In genomic region chr20:43824699-43825402, GRCh38 we compare ENCODE assay signal across 8 cellular contexts.
DNase-seq lines count a peak whose midpoint lies in the region; ATAC-seq and TF ChIP-seq lines count a peak whose summit lies in the region.
"Had no signal": no experiment of that assay in that cellular context is flagged by ENCODE, and none has a peak within 500 bp of the region (broad histone marks: within the 10 kb centered on the region; RNA-seq: fewer than 3 reads in every experiment).

No MANE protein-coding gene starts in this region.

- H3K4me3 ChIP-seq in neuronal stem cell (ENCODE audit: low read length in 2 of 2): no peak overlapping the region

- no peak overlapping the region for H3K14ac ChIP-seq in neuronal stem cell (ENCODE audit: low read length)

- H2AK5ac ChIP-seq in neuronal stem cell (ENCODE audit: low read depth, low read length): no peak overlapping the region

- H2BK120ac ChIP-seq in neuronal stem cell (ENCODE audit: low read depth, low read length): no peak overlapping the region

- no peak overlapping the region for H3K4ac ChIP-seq in neuronal stem cell (ENCODE audit: low read length)

- no peak overlapping the region for H3K23ac ChIP-seq in neuronal stem cell (ENCODE audit: low read depth, low read length, poor library complexity)

- H2BK12ac ChIP-seq in neuronal stem cell (ENCODE audit: low read length): no peak overlapping the region

- H3K36me3 Mint-ChIP-seq in mesothelial cell of epicardium: no peaks in the 10 kb centered on the region
- H3K36me3 Mint-ChIP-seq in activated T-cell treated with anti-CD3 and anti-CD28 coated beads, Interleukin-2, amount 50 U/mL, for 4 hours (ENCODE audit: insufficient read depth): no peaks in the 10 kb centered on the region

- no peak overlapping the region for H3K9ac ChIP-seq in neuronal stem cell (ENCODE audit: low read depth, low read length, poor library complexity)

- peak; percentile 65 for DNase-seq in NCI-H1105 treated with DMSO at 0.1 percent for 48 hours (lab: John Stamatoyannopoulos, UW)
- peak; percentile 44 for DNase-seq in dermis blood vessel endothelial cell
- DNase-seq in neuronal stem cell (ENCODE audit: low spot score): peak; percentile 57
- DNase-seq in mesothelial cell of epicardium (ENCODE audit: low spot score in 2 of 2, unreplicated experiment in 2 of 2): no peak
- DNase-seq in activated T-cell treated with anti-CD3 and anti-CD28 coated beads, Interleukin-2, amount 50 U/mL, for 4 hours: no peak
- DNase-seq: kidney glomerular epithelial cell had no signal

- H3K4me3 Mint-ChIP-seq in mesothelial cell of epicardium: no peak overlapping the region
- H3K4me3 Mint-ChIP-seq in activated T-cell treated with anti-CD3 and anti-CD28 coated beads, Interleukin-2, amount 50 U/mL, for 4 hours: no peak overlapping the region

- peaks cover 48% of the 10 kb centered on the region for H3K27me3 Mint-ChIP-seq in mesothelial cell of epicardium (ENCODE audit: low read depth)
- peaks cover 4% of the 10 kb centered on the region for H3K27me3 Mint-ChIP-seq in activated T-cell treated with anti-CD3 and anti-CD28 coated beads, Interleukin-2, amount 50 U/mL, for 4 hours (ENCODE audit: low read depth)

- no peak overlapping the region for H4K8ac ChIP-seq in neuronal stem cell (ENCODE audit: low read depth, low read length)

- H3K36me3 ChIP-seq in neuronal stem cell (replicated peaks in 1 of 2; ENCODE audit: control insufficient read depth in 2 of 2, insufficient read depth in 2 of 2, low read length in 2 of 2): no peaks in the 10 kb centered on the region

- no CpG with 5 or more reads among the region's 6 CpGs for WGBS in neuronal stem cell (ENCODE audit: extremely low coverage in 2 of 2, insufficient read length in 2 of 2, insufficient replicate concordance in 1 of 2), 2 donors

- H3K27me3 ChIP-seq in neuronal stem cell (ENCODE audit: control insufficient read depth in 3 of 3, insufficient read depth in 3 of 3, low read depth in 1 of 3, low read length in 3 of 3): no peaks in the 10 kb centered on the region

- no peak overlapping the region for H2BK5ac ChIP-seq in neuronal stem cell (ENCODE audit: low read length)

- no peaks in the 10 kb centered on the region for H3K4me1 Mint-ChIP-seq in mesothelial cell of epicardium
- H3K4me1 Mint-ChIP-seq in activated T-cell treated with anti-CD3 and anti-CD28 coated beads, Interleukin-2, amount 50 U/mL, for 4 hours (ENCODE audit: low read depth): peaks cover 11% of the 10 kb centered on the region

- peak; percentile 70 for ATAC-seq in GM19025 (IDR thresholded peaks at IDR 0.05; ENCODE audit: low read depth, unreplicated experiment)
- no peak for ATAC-seq in activated T-cell treated with anti-CD3 and anti-CD28 coated beads, Interleukin-2, amount 50 U/mL, for 4 hours
- ATAC-seq in GM21723 (IDR thresholded peaks at IDR 0.05; ENCODE audit: unreplicated experiment): no peak

- H3K18ac ChIP-seq in neuronal stem cell (ENCODE audit: low read length): no peak overlapping the region

- H2BK15ac ChIP-seq in neuronal stem cell (ENCODE audit: low read length): no peak overlapping the region

- TF ChIP-seq CTCF in mesothelial cell of epicardium (IDR thresholded peaks at IDR 0.05; ENCODE audit: unreplicated experiment): no peak

- no peaks in the 10 kb centered on the region for H3K79me1 ChIP-seq in neuronal stem cell (ENCODE audit: low read depth, low read length)

- H3K4me2 ChIP-seq in neuronal stem cell (ENCODE audit: insufficient read depth, low read length, poor library complexity, severe bottlenecking): no peak overlapping the region

- no peak overlapping the region for H3K27ac ChIP-seq in neuronal stem cell (replicated peaks; ENCODE audit: low read length)

- peaks cover 0 to 4% of the 10 kb centered on the region in 2 donors for H3K4me1 ChIP-seq in neuronal stem cell (ENCODE audit: control insufficient read depth in 2 of 2, insufficient read depth in 1 of 2, low read depth in 1 of 2, low read length in 2 of 2)

- no peak overlapping the region for H4K91ac ChIP-seq in neuronal stem cell (ENCODE audit: low read depth, low read length, poor library complexity)

- H3K27ac Mint-ChIP-seq in mesothelial cell of epicardium: no peak overlapping the region

- H3K9me3 ChIP-seq in neuronal stem cell (replicated peaks in 1 of 2; ENCODE audit: control insufficient read depth in 2 of 2, insufficient read depth in 1 of 2, low read depth in 1 of 2, low read length in 2 of 2): no peaks in the 10 kb centered on the region

- no peaks in the 10 kb centered on the region for H3K9me3 Mint-ChIP-seq in mesothelial cell of epicardium
- no peaks in the 10 kb centered on the region for H3K9me3 Mint-ChIP-seq in activated T-cell treated with anti-CD3 and anti-CD28 coated beads, Interleukin-2, amount 50 U/mL, for 4 hours

- H2AFZ ChIP-seq in neuronal stem cell (ENCODE audit: low read length): no peak overlapping the region

Comparison
In these comparisons a context has a peak if more than half of its experiments do, and no peak if none do; other contexts are left out.
1. DNase-seq: peak in NCI-H1105 treated with DMSO at 0.1 percent for 48 hours (single experiment), dermis blood vessel endothelial cell (single experiment) and neuronal stem cell (single experiment); none in mesothelial cell of epicardium (0 of 2) and activated T-cell treated with anti-CD3 and anti-CD28 coated beads, Interleukin-2, amount 50 U/mL, for 4 hours (single experiment).